In genomic region chrX:102712216-102712966, GRCh38 we compare ENCODE assay signal across 8 cellular contexts. TPM values are rescaled to one million over a fixed set of nuclear protein-coding genes. Genes with fewer than 3 reads are reported as not detected.
DNase-seq lines count a peak whose midpoint lies in the region; ATAC-seq and TF ChIP-seq lines count a peak whose summit lies in the region.

TSS of gene GPRASP2 (plus strand) at chrX:102712448. CDS start at chrX:102714870, 2,422 bp downstream.

- H3K4me3 Mint-ChIP-seq in Calu3 (ENCODE audit: low read depth, unreplicated experiment), result peak within 1 kb of the TSS; percentile 83

- intact Hi-C loops in Calu3 (cut with micrococcal nuclease; ENCODE audit: unreplicated experiment), result no loop called here

- H3K27me3 ChIP-seq in HUES6 (ENCODE audit: control insufficient read depth, insufficient read depth, low read length) (peaks cover 25% of the 10 kb centered on the region), muscle layer of duodenum (ENCODE audit: low read depth, low read length) (no peaks in the 10 kb centered on the region)

- peak within 1 kb of the TSS; percentile 64 for H3K4me3 ChIP-seq in HUES6 (ENCODE audit: low read depth, low read length)
- peak within 1 kb of the TSS; percentile 72 to 74 for H3K4me3 ChIP-seq in muscle layer of duodenum (ENCODE audit: low read depth in 1 of 2, low read length in 2 of 2)

- H3K4me1 ChIP-seq in HUES6 (ENCODE audit: control insufficient read depth, insufficient read depth, low read length), result no peaks in the 10 kb centered on the region
- no peaks in the 10 kb centered on the region for H3K4me1 ChIP-seq in muscle layer of duodenum (ENCODE audit: control insufficient read depth in 1 of 2, insufficient read depth in 2 of 2, low read length in 2 of 2)

- BruUV-seq in Calu3 (replicated peaks; lab: Mats Ljungman, UMichigan), result no TSS peak

- TF ChIP-seq CTCF in Calu3 (IDR thresholded peaks at IDR 0.05; ENCODE audit: unreplicated experiment), result no peak

- H3K9me3 ChIP-seq in HUES6 (ENCODE audit: control insufficient read depth, insufficient read depth, low read depth, low read length) (0 out of 2 replicates have a peak, but pooled peaks cover 2% of the 10 kb centered on the region), muscle layer of duodenum (ENCODE audit: control insufficient read depth in 1 of 2, low read length in 2 of 2) (no peaks in the 10 kb centered on the region)

- H3K27ac Mint-ChIP-seq in Calu3 (ENCODE audit: unreplicated experiment), result peak within 1 kb of the TSS; percentile 76

- peaks cover 6% of the 10 kb centered on the region for H3K36me3 ChIP-seq in HUES6 (ENCODE audit: control insufficient read depth, insufficient read depth, low read length)
- no peaks in the 10 kb centered on the region for H3K36me3 ChIP-seq in muscle layer of duodenum (ENCODE audit: control insufficient read depth in 1 of 2, insufficient read depth in 2 of 2, low read length in 2 of 2)

- CTCF ChIA-PET in Calu3 (lab: Charles Lee), result no interaction called here

- no peaks in the 10 kb centered on the region for H3K27me3 Mint-ChIP-seq in Calu3 (ENCODE audit: unreplicated experiment)

- H3K27ac ChIP-seq in HUES6 (ENCODE audit: low read depth, low read length) (no peak within 1 kb of the TSS), muscle layer of duodenum (ENCODE audit: low read length) (peak within 1 kb of the TSS; percentile 74)

- no peak for ATAC-seq in GM21381 (IDR thresholded peaks at IDR 0.05; ENCODE audit: unreplicated experiment)
- no peak for ATAC-seq in HG03354 (IDR thresholded peaks at IDR 0.05; ENCODE audit: poor library complexity, severe bottlenecking, unreplicated experiment)

- peaks cover 2% of the 10 kb centered on the region for H3K9me3 Mint-ChIP-seq in Calu3 (ENCODE audit: low read depth, unreplicated experiment)

- peak within 1 kb of the TSS; percentile 61 for H3K9ac ChIP-seq in HUES6 (ENCODE audit: low read length)

- H3K4me1 Mint-ChIP-seq in Calu3 (ENCODE audit: low read depth, unreplicated experiment), result no peaks in the 10 kb centered on the region

- DNase-seq in Calu3, result peak; percentile 49
- peak; percentile 52 for DNase-seq in activated CD8-positive, alpha-beta memory T cell treated with anti-CD3 and anti-CD28 coated beads, Interleukin-2, amount 50 U/mL, for 48 hours
- DNase-seq in fibroblast of gingiva (ENCODE audit: low read depth), result peak; percentile 3
- DNase-seq in ureter (ENCODE audit: low spot score), result no peak

- H3K36me3 Mint-ChIP-seq in Calu3 (ENCODE audit: insufficient read depth, unreplicated experiment), result peaks cover 21% of the 10 kb centered on the region

RNA-seq across cellular contexts. Expression of gene GPRASP2, which starts in this region (rescaled TPM):
- 7.1 and 9.0 TPM in 2 replicates for total RNA-seq in Calu3 (2022)
- 12.2 TPM for total RNA-seq in ureter
